ENCODE assay signal across 17 cellular contexts in the genomic region with DNA sequence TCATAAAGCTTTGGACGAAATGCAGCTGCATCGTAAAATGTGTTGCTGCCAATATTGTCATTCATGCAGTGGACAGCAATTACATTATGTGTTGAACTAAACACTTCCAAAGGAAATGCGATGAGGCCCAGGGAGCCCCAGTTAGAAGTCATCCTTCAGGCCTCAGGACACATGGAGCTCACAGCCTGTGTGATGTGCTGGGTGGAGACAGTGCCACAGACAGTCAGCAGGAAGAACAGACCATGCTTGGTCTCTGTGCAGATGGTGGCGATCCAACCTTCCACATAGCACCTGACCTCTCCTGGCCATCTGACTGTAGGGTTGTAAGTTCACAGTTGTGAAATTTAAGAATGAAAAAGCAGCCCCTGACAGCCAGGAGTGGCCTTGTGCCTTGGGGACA.
A peak's percentile ranks its signal among the peaks of the same experiment; 100 is the strongest.
DNase-seq lines count a peak whose midpoint lies in the region; ATAC-seq and TF ChIP-seq lines count a peak whose summit lies in the region.
"Had no signal": no experiment of that assay in that cellular context is flagged by ENCODE, and none has a peak within 500 bp of the region (broad histone marks: within the 10 kb centered on the region; RNA-seq: fewer than 3 reads in every experiment).

No MANE protein-coding gene starts in this region.

- H3K23ac ChIP-seq in H9 (ENCODE audit: insufficient read length, low read depth, low read length), result no peak overlapping the region

- WGBS in SK-N-SH (ENCODE audit: low lambda C conversion rate), result 16% methylated on average over 4 of the region's 4 CpGs
- no CpG with 5 or more reads among the region's 4 CpGs for WGBS in H9 (ENCODE audit: extremely low coverage, insufficient read length, low lambda C conversion rate)
- WGBS in endodermal cell (ENCODE audit: insufficient coverage in 1 of 2, insufficient read length in 1 of 2), 2 experiments, result 92 to 93% methylated on average over 3 to 4 of the region's 4 CpGs

- peaks cover 2 to 5% (median 3%) of the 10 kb centered on the region in 3 experiments; a peak in 4 of 7 replicates for H3K36me3 Mint-ChIP-seq in H9 (ENCODE audit: insufficient read depth in 1 of 3, low read depth in 3 of 3)
- no peaks in the 10 kb centered on the region for H3K36me3 Mint-ChIP-seq in endodermal cell (ENCODE audit: low read depth)
- no peaks in the 10 kb centered on the region for H3K36me3 Mint-ChIP-seq in type B pancreatic cell
- peaks cover 7% of the 10 kb centered on the region for H3K36me3 Mint-ChIP-seq in stimulated activated memory B cell treated with anti-CD40 and anti-IgM and Interleukin-4, amounts not matched to agents 10 μg/mL and 1 μg/mL and 100 μg/mL, for 72 hours
- H3K36me3 Mint-ChIP-seq: CD14-positive monocyte had no signal

- no peak for TF ChIP-seq EP300 in SK-N-SH (IDR thresholded peaks at IDR 0.05; ENCODE audit: borderline replicate concordance in 1 of 2, low read depth in 1 of 2, low read length in 1 of 2)

- TF ChIP-seq RAD21 in SK-N-SH (IDR thresholded peaks at IDR 0.05; ENCODE audit: low read length), result no peak

- H4K20me1 ChIP-seq in SK-N-SH (ENCODE audit: insufficient read depth) (no peaks in the 10 kb centered on the region), H9 (ENCODE audit: control insufficient read depth, insufficient read depth, insufficient read length) (no peaks in the 10 kb centered on the region)
- H4K20me1 ChIP-seq: BLaER1 had no signal

- no peak overlapping the region for H2BK120ac ChIP-seq in H9 (ENCODE audit: low read depth, low read length, poor library complexity, severe bottlenecking)

- H3K4me3 Mint-ChIP-seq in H9 (no peak overlapping the region), endodermal cell (no peak overlapping the region), type B pancreatic cell (no peak overlapping the region)
- H3K4me3 Mint-ChIP-seq in stimulated activated memory B cell treated with anti-CD40 and anti-IgM and Interleukin-4, amounts not matched to agents 10 μg/mL and 1 μg/mL and 100 μg/mL, for 72 hours, result no peak overlapping the region
- H3K4me3 Mint-ChIP-seq: CD14-positive monocyte; CD4-positive, alpha-beta memory T cell had no signal

- no peak overlapping the region for H3K56ac ChIP-seq in H9 (ENCODE audit: insufficient read length, low read depth, low read length)

- H2AFZ ChIP-seq in SK-N-SH (ENCODE audit: low read depth) (no peak overlapping the region), H9 (ENCODE audit: low read length) (no peak overlapping the region)

- H3K4me2 ChIP-seq in SK-N-SH, result no peak overlapping the region
- no peak overlapping the region for H3K4me2 ChIP-seq in H9 (ENCODE audit: insufficient read depth, insufficient read length, low read length)
- H3K4me2 ChIP-seq: A549, BLaER1 had no signal

- H3T11ph ChIP-seq in H9 (ENCODE audit: low read length), result no peak overlapping the region

- no peak overlapping the region for H2BK5ac ChIP-seq in H9 (ENCODE audit: insufficient read length, low read length)

- H3K4me3 ChIP-seq in SK-N-SH (ENCODE audit: low read depth in 2 of 2, low read length in 1 of 2) (no peak overlapping the region), endodermal cell (ENCODE audit: low read length) (no peak overlapping the region)
- H3K4me3 ChIP-seq: A549, BLaER1 had no signal

- POLR2A ChIA-PET in SK-N-SH (lab: Yijun Ruan, JAX), result no interaction called here

- no peak overlapping the region; the same call in 1 of the 2 replicates for H3K14ac ChIP-seq in H9 (ENCODE audit: insufficient read depth, low read length)

- no peaks in the 10 kb centered on the region for H3K23me2 ChIP-seq in H9 (ENCODE audit: insufficient read length, low read depth, low read length, poor library complexity, severe bottlenecking)

- no peak for ATAC-seq in SK-N-SH treated with all-trans-retinoic acid at 6 μM for 48 hours
- ATAC-seq in stimulated activated memory B cell treated with anti-CD40 and anti-IgM and Interleukin-4, amounts not matched to agents 10 μg/mL and 1 μg/mL and 100 μg/mL, for 72 hours, result no peak
- ATAC-seq: A549 had no signal

- H2AK5ac ChIP-seq in H9 (ENCODE audit: insufficient read length, low read length), result no peak overlapping the region

- H3K27ac Mint-ChIP-seq in H9 (no peak overlapping the region), endodermal cell (no peak overlapping the region), type B pancreatic cell (peak overlapping the region; percentile 88)
- H3K27ac Mint-ChIP-seq in stimulated activated memory B cell treated with anti-CD40 and anti-IgM and Interleukin-4, amounts not matched to agents 10 μg/mL and 1 μg/mL and 100 μg/mL, for 72 hours, result no peak overlapping the region
- H3K27ac Mint-ChIP-seq: CD14-positive monocyte; CD4-positive, alpha-beta memory T cell had no signal

- no peaks in the 10 kb centered on the region for H3K9me2 ChIP-seq in SK-N-SH

- H3K27me3 ChIP-seq in SK-N-SH (ENCODE audit: insufficient read depth) (no peaks in the 10 kb centered on the region), H9 (ENCODE audit: insufficient read depth, low read length) (no peaks in the 10 kb centered on the region), endodermal cell (ENCODE audit: control insufficient read depth, insufficient read depth, low read length, poor library complexity, severe bottlenecking) (no peaks in the 10 kb centered on the region)
- H3K27me3 ChIP-seq: BLaER1 had no signal

- no peak overlapping the region for H3K4ac ChIP-seq in H9 (ENCODE audit: low read depth, low read length)

- H3K9me3 Mint-ChIP-seq in H9 (peaks cover 7 to 23% of the 10 kb centered on the region in 2 experiments), endodermal cell (peaks cover 9% of the 10 kb centered on the region), type B pancreatic cell (peaks cover 5% of the 10 kb centered on the region)
- H3K9me3 Mint-ChIP-seq in stimulated activated memory B cell treated with anti-CD40 and anti-IgM and Interleukin-4, amounts not matched to agents 10 μg/mL and 1 μg/mL and 100 μg/mL, for 72 hours, result peaks cover 29% of the 10 kb centered on the region

- H3F3A ChIP-seq in SK-N-SH (replicated peaks; ENCODE audit: insufficient read depth), result no peaks in the 10 kb centered on the region

- CTCF ChIA-PET in SK-N-SH (lab: Yijun Ruan, JAX), result interaction anchor here (1.4 to 1.6 kb wide), 2 partner anchors 15 to 19 kb away, joined by 3 read pairs; no protein-coding TSS in a partner anchor

- TF ChIP-seq CTCF in SK-N-SH (IDR thresholded peaks at IDR 0.05) (no peak), H9 (conservative IDR thresholded peaks at IDR 0.05) (no peak), endodermal cell (conservative IDR thresholded peaks at IDR 0.05) (no peak), type B pancreatic cell (conservative IDR thresholded peaks at IDR 0.05) (no peak)

- H4K5ac ChIP-seq in H9 (ENCODE audit: insufficient read length, low read depth, low read length), result no peak overlapping the region

- peaks cover 6% of the 10 kb centered on the region in 2 experiments for H3K4me1 Mint-ChIP-seq in H9
- H3K4me1 Mint-ChIP-seq in endodermal cell, result no peaks in the 10 kb centered on the region
- H3K4me1 Mint-ChIP-seq in type B pancreatic cell (ENCODE audit: unreplicated experiment), result peaks cover 10% of the 10 kb centered on the region
- H3K4me1 Mint-ChIP-seq in stimulated activated memory B cell treated with anti-CD40 and anti-IgM and Interleukin-4, amounts not matched to agents 10 μg/mL and 1 μg/mL and 100 μg/mL, for 72 hours, result no peaks in the 10 kb centered on the region
- H3K4me1 Mint-ChIP-seq: CD14-positive monocyte; CD4-positive, alpha-beta memory T cell had no signal

- H3K79me1 ChIP-seq in H9 (ENCODE audit: insufficient read depth, low read depth, low read length, poor library complexity, severe bottlenecking), result no peaks in the 10 kb centered on the region

- H3K79me2 ChIP-seq in SK-N-SH (ENCODE audit: insufficient read depth) (no peaks in the 10 kb centered on the region), H9 (ENCODE audit: insufficient read depth, low read length) (no peaks in the 10 kb centered on the region)

- DNase-seq in SK-N-SH (peak; percentile 4), H9 (peak; percentile 8), endodermal cell (peak; percentile 10), type B pancreatic cell (ENCODE audit: extremely low spot score, unreplicated experiment) (no peak), NCI-H82 treated with DMSO at 0.1 percent for 48 hours (lab: John Stamatoyannopoulos, UW; ENCODE audit: unreplicated experiment) (no peak)
- DNase-seq: CD4-positive, alpha-beta memory T cell; DMS153; DMS79; GF-D8; GOT3; H7 had no signal

- no peak overlapping the region for H3K27ac ChIP-seq in SK-N-SH (ENCODE audit: low read depth in 2 of 2, low read length in 1 of 2)
- no peak overlapping the region for H3K27ac ChIP-seq in H9 (ENCODE audit: insufficient read length, low read depth, low read length)
- H3K27ac ChIP-seq in endodermal cell (ENCODE audit: low read depth, low read length), result no peak overlapping the region
- H3K27ac ChIP-seq: 22Rv1, A549, BLaER1 had no signal

- H3K36me3 ChIP-seq in SK-N-SH (replicated peaks in 1 of 2; ENCODE audit: control insufficient read depth in 1 of 2, insufficient read depth in 2 of 2, low read length in 1 of 2), result no peaks in the 10 kb centered on the region
- no peaks in the 10 kb centered on the region for H3K36me3 ChIP-seq in endodermal cell (ENCODE audit: control insufficient read depth, insufficient read depth, low read length)
- H3K36me3 ChIP-seq: BLaER1 had no signal

- H3K9me3 ChIP-seq in SK-N-SH (no peaks in the 10 kb centered on the region), H9 (ENCODE audit: control insufficient read depth, low read depth, low read length) (peaks cover 4% of the 10 kb centered on the region), endodermal cell (ENCODE audit: control insufficient read depth, low read length) (peaks cover 11% of the 10 kb centered on the region)
- H3K9me3 ChIP-seq: A549 had no signal

- H2BK20ac ChIP-seq in H9 (ENCODE audit: low read depth, low read length, poor library complexity, severe bottlenecking), result no peak overlapping the region

- H3K4me1 ChIP-seq in SK-N-SH (ENCODE audit: control insufficient read depth in 1 of 2, insufficient read depth in 2 of 2, low read depth in 1 of 2, low read length in 1 of 2) (peaks cover 0 to 3% of the 10 kb centered on the region in 2 experiments; a peak in 1 of 4 replicates), H9 (ENCODE audit: insufficient read depth, low read length) (no peaks in the 10 kb centered on the region), endodermal cell (ENCODE audit: control insufficient read depth, insufficient read depth, low read length) (no peaks in the 10 kb centered on the region)
- H3K4me1 ChIP-seq: A549 had no signal

- H2BK12ac ChIP-seq in H9 (ENCODE audit: insufficient read length, low read depth, low read length), result no peak overlapping the region

- H3K27me3 Mint-ChIP-seq in H9 (ENCODE audit: low read depth) (peaks cover 7% of the 10 kb centered on the region), endodermal cell (ENCODE audit: insufficient read depth) (peaks cover 3% of the 10 kb centered on the region), type B pancreatic cell (no peaks in the 10 kb centered on the region)
- no peaks in the 10 kb centered on the region for H3K27me3 Mint-ChIP-seq in stimulated activated memory B cell treated with anti-CD40 and anti-IgM and Interleukin-4, amounts not matched to agents 10 μg/mL and 1 μg/mL and 100 μg/mL, for 72 hours
- H3K27me3 Mint-ChIP-seq: CD4-positive, alpha-beta memory T cell had no signal

- no peak overlapping the region for H3K9ac ChIP-seq in SK-N-SH
- H3K9ac ChIP-seq in H9 (ENCODE audit: extremely low read depth, insufficient read length, low read length), result no peak overlapping the region
- no peak overlapping the region for H3K9ac ChIP-seq in endodermal cell (ENCODE audit: extremely low read depth, low read length, poor library complexity, severe bottlenecking)
- H3K9ac ChIP-seq: BLaER1 had no signal

- no peak overlapping the region for H2BK15ac ChIP-seq in H9 (ENCODE audit: low read depth, low read length)

- no peak overlapping the region for H4K91ac ChIP-seq in H9 (ENCODE audit: insufficient read length, low read depth, low read length)

- H3K18ac ChIP-seq in H9 (ENCODE audit: insufficient read length, low read depth, low read length), result no peak overlapping the region

- H4K8ac ChIP-seq in H9 (replicated peaks; ENCODE audit: insufficient read length, low read depth, low read length), result no peak overlapping the region

Comparison
In these comparisons a context has a peak if more than half of its experiments do, and no peak if none do; other contexts are left out.
1. DNase-seq: peak in SK-N-SH (single experiment), H9 (single experiment) and endodermal cell (single experiment); none in type B pancreatic cell (single experiment) and NCI-H82 treated with DMSO at 0.1 percent for 48 hours (single experiment).